In the genomic region with DNA sequence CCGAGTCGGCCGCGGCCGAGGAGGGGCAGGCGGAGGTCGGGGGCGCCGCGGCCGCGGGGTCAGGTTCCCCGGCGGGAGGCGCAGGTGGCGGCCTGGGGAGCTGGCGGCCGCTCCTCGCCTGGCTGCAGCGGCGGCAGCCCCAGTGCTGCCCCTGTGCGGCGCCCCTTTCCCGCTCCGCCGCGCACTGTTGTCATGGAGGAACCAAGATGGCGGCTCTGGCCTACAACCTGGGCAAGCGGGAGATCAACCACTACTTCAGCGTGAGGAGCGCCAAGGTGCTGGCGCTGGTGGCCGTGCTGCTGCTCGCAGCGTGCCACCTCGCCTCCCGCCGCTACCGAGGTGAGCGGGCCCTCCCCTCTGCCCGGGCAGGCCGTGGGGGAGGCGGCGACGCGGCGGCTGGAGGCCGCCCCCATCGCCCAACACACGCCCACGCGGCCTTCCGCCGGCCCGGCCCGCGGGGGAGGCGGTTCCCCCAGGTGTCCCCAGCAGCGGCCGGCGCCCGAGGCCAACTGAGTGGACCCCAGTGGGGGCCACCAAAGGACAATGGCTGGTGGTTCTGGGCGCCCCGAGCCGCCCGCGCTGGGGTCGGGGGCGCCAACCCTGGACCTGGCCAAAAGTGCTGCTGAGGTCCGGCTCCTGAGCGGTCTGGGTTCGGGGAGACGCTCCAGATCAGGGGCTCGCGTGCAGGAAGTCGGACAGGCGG, we compare ENCODE assay signal across 1 cellular context.
TF ChIP-seq lines count a peak whose summit lies in the region.

No MANE protein-coding gene starts in this region.

TF ChIP-seq in K562, 482 proteins besides CTCF, POLR2A, EP300 and RAD21 (continued from another document and continues in another):
- TF ChIP-seq ETS2 (tag; IDR thresholded peaks at IDR 0.05; ENCODE audit: borderline replicate concordance, poor library complexity, severe bottlenecking) (no peak), KHSRP (IDR thresholded peaks at IDR 0.05) (no peak), MEIS2 (IDR thresholded peaks at IDR 0.05; ENCODE audit: partially characterized antibody) (peak; percentile 3), SRF (CRISPR knock-in tag; IDR thresholded peaks at IDR 0.05) (no peak), ZNF75A (CRISPR knock-in tag; IDR thresholded peaks at IDR 0.05) (no peak), ILF3 (IDR thresholded peaks at IDR 0.05; ENCODE audit: borderline replicate concordance) (peak; percentile 91; the same call in 1 of the 2 replicates), ZNF740 (CRISPR knock-in tag; IDR thresholded peaks at IDR 0.05) (peak; percentile 71), ZNF740 (tag; IDR thresholded peaks at IDR 0.05) (peak in 1 of 2 experiments; percentile 80; a peak in 2 of 4 replicates), U2AF1 (optimal IDR thresholded peaks at IDR 0.05; ENCODE audit: low read depth, low read length) (no peak), MYBL2 (IDR thresholded peaks at IDR 0.05; ENCODE audit: low read depth) (no peak), MYBL2 (CRISPR knock-in tag; IDR thresholded peaks at IDR 0.05; ENCODE audit: borderline replicate concordance) (no peak), POLR2AphosphoS5 (IDR thresholded peaks at IDR 0.05; ENCODE audit: control insufficient read depth, insufficient read depth, low read depth, low read length) (peak; percentile 53; the same call in 1 of the 2 replicates), HMGXB4 (CRISPR knock-in tag; IDR thresholded peaks at IDR 0.05) (0 out of 2 replicates have a peak, but pooled peaks have one; percentile 50), ZNF717 (CRISPR knock-in tag; IDR thresholded peaks at IDR 0.05) (no peak), ZBTB40 (IDR thresholded peaks at IDR 0.05) (no peak), ZBTB40 (CRISPR knock-in tag; IDR thresholded peaks at IDR 0.05) (no peak), TEAD4 (IDR thresholded peaks at IDR 0.05; ENCODE audit: low read length) (peak; percentile 43; the same call in 1 of the 2 replicates), TEAD4 (CRISPR knock-in tag; IDR thresholded peaks at IDR 0.05; ENCODE audit: borderline replicate concordance) (no peak), GATAD2A (IDR thresholded peaks at IDR 0.05) (no peak), IRF2 (CRISPR knock-in tag; IDR thresholded peaks at IDR 0.05) (no peak), CCNT2 (IDR thresholded peaks at IDR 0.05; ENCODE audit: borderline replicate concordance, extremely low read depth, insufficient read length, low read depth, low read length) (peak; percentile 64), CC2D1A (IDR thresholded peaks at IDR 0.05) (no peak), PHF20 (IDR thresholded peaks at IDR 0.05; ENCODE audit: partially characterized antibody) (peak; percentile 73), PTBP1 (IDR thresholded peaks at IDR 0.05; ENCODE audit: low read depth, low read length) (no peak), SETDB1 (IDR thresholded peaks at IDR 0.05; ENCODE audit: low read length) (no peak), XRCC5 (IDR thresholded peaks at IDR 0.05; ENCODE audit: low read depth, low read length) (0 out of 2 replicates have a peak, but pooled peaks have one; percentile 33), SMAD2 (IDR thresholded peaks at IDR 0.05; ENCODE audit: low read depth, low read length) (no peak), POLR2AphosphoS2 (IDR thresholded peaks at IDR 0.05; ENCODE audit: low read length) (no peak), FOXJ3 (CRISPR knock-in tag; IDR thresholded peaks at IDR 0.05) (no peak), NFIX (CRISPR knock-in tag; IDR thresholded peaks at IDR 0.05; ENCODE audit: low read depth) (no peak), MAZ (CRISPR knock-in tag; conservative IDR thresholded peaks at IDR 0.05 in 1 of 2, IDR thresholded peaks at IDR 0.05 in 1 of 2) (peak; percentile 62 to 75; a peak in 3 of 4 replicates), POLR3A (IDR thresholded peaks at IDR 0.05; ENCODE audit: borderline replicate concordance, extremely low read depth, insufficient read depth, insufficient read length) (no peak), RBFOX2 (IDR thresholded peaks at IDR 0.05; ENCODE audit: low read depth, low read length) (peak; percentile 93), SMARCB1 (IDR thresholded peaks at IDR 0.05; ENCODE audit: insufficient read length, low read depth) (no peak), CREB5 (CRISPR knock-in tag; IDR thresholded peaks at IDR 0.05) (no peak), KDM2B (CRISPR knock-in tag; IDR thresholded peaks at IDR 0.05) (no peak), ETV5 (CRISPR knock-in tag; IDR thresholded peaks at IDR 0.05; ENCODE audit: low read depth) (peak; percentile 56; the same call in 1 of the 2 replicates)
- TF ChIP-seq, protein P1, sequence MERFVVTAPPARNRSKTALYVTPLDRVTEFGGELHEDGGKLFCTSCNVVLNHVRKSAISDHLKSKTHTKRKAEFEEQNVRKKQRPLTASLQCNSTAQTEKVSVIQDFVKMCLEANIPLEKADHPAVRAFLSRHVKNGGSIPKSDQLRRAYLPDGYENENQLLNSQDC (CRISPR knock-in tag; IDR thresholded peaks at IDR 0.05): no peak
- TF ChIP-seq, protein P2, sequence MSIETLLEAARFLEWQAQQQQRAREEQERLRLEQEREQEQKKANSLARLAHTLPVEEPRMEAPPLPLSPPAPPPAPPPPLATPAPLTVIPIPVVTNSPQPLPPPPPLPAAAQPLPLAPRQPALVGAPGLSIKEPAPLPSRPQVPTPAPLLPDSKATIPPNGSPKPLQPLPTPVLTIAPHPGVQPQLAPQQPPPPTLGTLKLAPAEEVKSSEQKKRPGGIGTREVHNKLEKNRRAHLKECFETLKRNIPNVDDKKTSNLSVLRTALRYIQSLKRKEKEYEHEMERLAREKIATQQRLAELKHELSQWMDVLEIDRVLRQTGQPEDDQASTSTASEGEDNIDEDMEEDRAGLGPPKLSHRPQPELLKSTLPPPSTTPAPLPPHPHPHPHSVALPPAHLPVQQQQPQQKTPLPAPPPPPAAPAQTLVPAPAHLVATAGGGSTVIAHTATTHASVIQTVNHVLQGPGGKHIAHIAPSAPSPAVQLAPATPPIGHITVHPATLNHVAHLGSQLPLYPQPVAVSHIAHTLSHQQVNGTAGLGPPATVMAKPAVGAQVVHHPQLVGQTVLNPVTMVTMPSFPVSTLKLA (conservative IDR thresholded peaks at IDR 0.05): peak; percentile 22 to 62; a peak in 1 of 4 replicates
- TF ChIP-seq, protein P3, sequence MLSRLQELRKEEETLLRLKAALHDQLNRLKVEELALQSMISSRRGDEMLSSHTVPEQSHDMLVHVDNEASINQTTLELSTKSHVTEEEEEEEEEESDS (CRISPR knock-in tag; IDR thresholded peaks at IDR 0.05): no peak
- TF ChIP-seq, protein P4, sequence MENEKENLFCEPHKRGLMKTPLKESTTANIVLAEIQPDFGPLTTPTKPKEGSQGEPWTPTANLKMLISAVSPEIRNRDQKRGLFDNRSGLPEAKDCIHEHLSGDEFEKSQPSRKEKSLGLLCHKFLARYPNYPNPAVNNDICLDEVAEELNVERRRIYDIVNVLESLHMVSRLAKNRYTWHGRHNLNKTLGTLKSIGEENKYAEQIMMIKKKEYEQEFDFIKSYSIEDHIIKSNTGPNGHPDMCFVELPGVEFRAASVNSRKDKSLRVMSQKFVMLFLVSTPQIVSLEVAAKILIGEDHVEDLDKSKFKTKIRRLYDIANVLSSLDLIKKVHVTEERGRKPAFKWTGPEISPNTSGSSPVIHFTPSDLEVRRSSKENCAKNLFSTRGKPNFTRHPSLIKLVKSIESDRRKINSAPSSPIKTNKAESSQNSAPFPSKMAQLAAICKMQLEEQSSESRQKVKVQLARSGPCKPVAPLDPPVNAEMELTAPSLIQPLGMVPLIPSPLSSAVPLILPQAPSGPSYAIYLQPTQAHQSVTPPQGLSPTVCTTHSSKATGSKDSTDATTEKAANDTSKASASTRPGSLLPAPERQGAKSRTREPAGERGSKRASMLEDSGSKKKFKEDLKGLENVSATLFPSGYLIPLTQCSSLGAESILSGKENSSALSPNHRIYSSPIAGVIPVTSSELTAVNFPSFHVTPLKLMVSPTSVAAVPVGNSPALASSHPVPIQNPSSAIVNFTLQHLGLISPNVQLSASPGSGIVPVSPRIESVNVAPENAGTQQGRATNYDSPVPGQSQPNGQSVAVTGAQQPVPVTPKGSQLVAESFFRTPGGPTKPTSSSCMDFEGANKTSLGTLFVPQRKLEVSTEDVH (IDR thresholded peaks at IDR 0.05; ENCODE audit: low read depth, partially characterized antibody): no peak
